In the genomic region with DNA sequence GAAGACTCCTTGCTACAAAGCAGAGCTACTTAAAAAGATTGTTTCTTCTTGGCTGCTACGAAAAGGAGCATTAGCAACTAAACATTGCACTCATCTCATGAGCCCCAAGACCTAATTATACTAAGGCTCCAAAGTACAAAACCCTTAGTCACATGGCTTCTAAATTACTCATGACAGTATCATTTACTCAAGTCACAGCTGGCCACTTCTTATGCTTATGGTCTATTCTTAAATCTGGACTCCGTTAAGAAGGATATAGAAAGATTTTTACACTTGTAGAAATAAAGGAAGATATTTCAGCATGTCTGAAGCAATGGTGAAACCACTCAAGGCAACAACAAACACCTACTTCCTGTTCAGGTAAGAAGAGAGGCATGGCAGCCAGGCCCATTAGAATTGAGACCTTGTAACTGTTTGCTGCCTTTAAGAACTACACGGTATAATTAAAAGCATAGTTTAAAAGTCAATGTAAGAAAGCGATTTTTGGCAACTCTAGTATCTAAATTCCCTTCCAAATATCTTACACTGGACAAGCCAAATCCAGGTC, we compare ENCODE assay signal across 13 cellular contexts. TPM values are rescaled to one million over a fixed set of nuclear protein-coding genes. Genes with fewer than 3 reads are reported as not detected.
DNase-seq lines count a peak whose midpoint lies in the region; ATAC-seq, FAIRE-seq and TF ChIP-seq lines count a peak whose summit lies in the region.
"Had no signal": no experiment of that assay in that cellular context is flagged by ENCODE, and none has a peak within 500 bp of the region (broad histone marks: within the 10 kb centered on the region; RNA-seq: fewer than 3 reads in every experiment).

No MANE protein-coding gene starts in this region.

- peaks cover 100% of the 10 kb centered on the region for H3K79me2 ChIP-seq in OCI-LY7 (ENCODE audit: insufficient read depth, low read depth, low read length)

- WGBS in aorta, 2 donors = 78 to 85% methylated on average over 4 of the region's 4 CpGs
- WGBS in pancreas, 2 donors = 95 to 96% methylated on average over 4 of the region's 4 CpGs

- intact Hi-C loops in OCI-LY7 (cut with micrococcal nuclease; ENCODE audit: unreplicated experiment) = loop anchor here (1.0 to 10.0 kb wide), 3 partner anchors 9 to 1123 kb away; a partner anchor contains a TSS
- intact Hi-C loops in aorta (cut with DNase I) = no loop called here
- intact Hi-C loops in pancreas (cut with DNase I) = no loop called here

- H3K27ac Mint-ChIP-seq in CD8-positive, alpha-beta memory T cell = peak overlapping the region; percentile 71 to 99 (median 96)
- peak overlapping the region; percentile 87 for H3K27ac Mint-ChIP-seq in memory B cell

- H3K4me2 ChIP-seq in OCI-LY7 (ENCODE audit: low read length) = peak overlapping the region; percentile 93

- no peaks in the 10 kb centered on the region for H3K27me3 ChIP-seq in CD8-positive, alpha-beta memory T cell (ENCODE audit: insufficient read depth, low read length, poor library complexity, severe bottlenecking)
- H3K27me3 ChIP-seq in aorta (ENCODE audit: control insufficient read depth in 1 of 2, insufficient read depth in 2 of 2, low read length in 1 of 2) = no peaks in the 10 kb centered on the region
- H3K27me3 ChIP-seq in pancreas = no peaks in the 10 kb centered on the region

- peak; percentile 24 for ATAC-seq in GM21528 (IDR thresholded peaks at IDR 0.05; ENCODE audit: low FRiP score, unreplicated experiment)
- no peak for ATAC-seq in memory B cell (ENCODE audit: low read depth)
- no peak for ATAC-seq in aorta (ENCODE audit: low FRiP score)
- ATAC-seq in pancreas = no peak
- ATAC-seq: right cardiac atrium had no signal

- no TSS peak for BruUV-seq in OCI-LY7 (replicated peaks; lab: Mats Ljungman, UMichigan)

- no peak overlapping the region for H3K27ac ChIP-seq in CD8-positive, alpha-beta memory T cell (ENCODE audit: low read depth, low read length)
- H3K27ac ChIP-seq in OCI-LY7 (ENCODE audit: low read depth, low read length, poor library complexity, severe bottlenecking) = peak overlapping the region; percentile 91
- H3K27ac ChIP-seq in aorta (ENCODE audit: low read depth in 1 of 2, low read length in 2 of 2) = no peak overlapping the region
- no peak overlapping the region for H3K27ac ChIP-seq in pancreas

- H3K4me1 ChIP-seq in CD8-positive, alpha-beta memory T cell (ENCODE audit: insufficient read depth, low read length) = peaks cover 99% of the 10 kb centered on the region
- H3K4me1 ChIP-seq in OCI-LY7 (ENCODE audit: insufficient read depth, low read length, poor library complexity, severe bottlenecking) = peaks cover 91% of the 10 kb centered on the region
- H3K4me1 ChIP-seq in aorta (ENCODE audit: control insufficient read depth in 1 of 2, insufficient read depth in 2 of 2, low read length in 2 of 2) = peaks cover 7 to 16% of the 10 kb centered on the region in 2 donors
- no peaks in the 10 kb centered on the region for H3K4me1 ChIP-seq in pancreas
- H3K4me1 ChIP-seq: HAP-1 had no signal

- peak overlapping the region; percentile 48 to 83 (median 72) for H3K4me3 Mint-ChIP-seq in CD8-positive, alpha-beta memory T cell
- H3K4me3 Mint-ChIP-seq in memory B cell = peak overlapping the region; percentile 53

- H3K9me3 ChIP-seq in CD8-positive, alpha-beta memory T cell (ENCODE audit: low read length) = no peaks in the 10 kb centered on the region
- H3K9me3 ChIP-seq in OCI-LY7 (ENCODE audit: low read length) (no peaks in the 10 kb centered on the region), aorta (ENCODE audit: control insufficient read depth, low read length) (no peaks in the 10 kb centered on the region), pancreas (no peaks in the 10 kb centered on the region)
- H3K9me3 ChIP-seq: HAP-1 had no signal

- peaks cover 94 to 100% (median 99%) of the 10 kb centered on the region in 3 donors for H3K4me1 Mint-ChIP-seq in CD8-positive, alpha-beta memory T cell
- H3K4me1 Mint-ChIP-seq in memory B cell = peaks cover 71% of the 10 kb centered on the region

- FAIRE-seq in pancreas (lab: Jason Lieb, UNC) (no peak), HTR-8/SVneo (lab: Jason Lieb, UNC) (no peak)
- FAIRE-seq: D721Med had no signal

- H3K4me3 ChIP-seq in CD8-positive, alpha-beta memory T cell (ENCODE audit: low read length) = peak overlapping the region; percentile 19
- H3K4me3 ChIP-seq in OCI-LY7 (ENCODE audit: low read depth, low read length, poor library complexity, severe bottlenecking) = peak overlapping the region; percentile 51
- no peak overlapping the region for H3K4me3 ChIP-seq in aorta (ENCODE audit: low read length in 2 of 2)
- no peak overlapping the region for H3K4me3 ChIP-seq in pancreas
- H3K4me3 ChIP-seq: HAP-1 had no signal

- H3K36me3 ChIP-seq in CD8-positive, alpha-beta memory T cell (ENCODE audit: insufficient read depth, low read length) = peaks cover 6% of the 10 kb centered on the region
- peaks cover 23% of the 10 kb centered on the region for H3K36me3 ChIP-seq in OCI-LY7 (ENCODE audit: insufficient read depth, low read length)
- peaks cover 0 to 2% of the 10 kb centered on the region in 2 donors for H3K36me3 ChIP-seq in aorta (ENCODE audit: control insufficient read depth in 1 of 2, insufficient read depth in 2 of 2, low read length in 1 of 2)
- no peaks in the 10 kb centered on the region for H3K36me3 ChIP-seq in pancreas
- H3K36me3 ChIP-seq: HAP-1 had no signal

- no peak for DNase-seq in CD8-positive, alpha-beta memory T cell
- DNase-seq in OCI-LY7 (ENCODE audit: low spot score) = peak; percentile 43
- DNase-seq in memory B cell (ENCODE audit: low spot score in 2 of 2) = no peak
- DNase-seq in erythroblast (lab: John Stamatoyannopoulos, UW) = no peak
- DNase-seq in aorta = no peak
- no peak for DNase-seq in pancreas
- no peak for DNase-seq in HTR-8/SVneo (ENCODE audit: insufficient read length, low spot score)
- DNase-seq: activated CD4-positive, alpha-beta T cell treated with anti-CD3 and anti-CD28 coated beads, Interleukin-2, amount 50 U/mL, for 1 hour; NCI-H2081; right cardiac atrium had no signal

- CTCF ChIA-PET in CD8-positive, alpha-beta memory T cell (lab: Charles Lee) = interaction anchor here (0.8 to 2.9 kb wide), 6 partner anchors 11 to 185 kb away, joined by 3 to 17 read pairs (median 3); a partner anchor contains a TSS
- CTCF ChIA-PET in OCI-LY7 (lab: Charles Lee; ENCODE audit: unreplicated experiment) = no interaction called here

- H4K20me1 ChIP-seq in OCI-LY7 (ENCODE audit: insufficient read depth, low read length) = no peaks in the 10 kb centered on the region

- POLR2A ChIA-PET in CD8-positive, alpha-beta memory T cell (lab: Charles Lee) = interaction anchor here (0.6 to 2.6 kb wide), 4 partner anchors 11 to 60 kb away, joined by 3 to 19 read pairs (median 4); a partner anchor contains a TSS
- POLR2A ChIA-PET in OCI-LY7 (lab: Charles Lee) = interaction anchor here (0.6 to 6.7 kb wide), 13 partner anchors 9 to 1064 kb away, joined by 3 to 128 read pairs (median 4); a partner anchor contains a TSS

- no peak overlapping the region; the same call in 1 of the 2 replicates for H2AFZ ChIP-seq in OCI-LY7 (ENCODE audit: low read length)

- peaks cover 0 to 6% (median 0%) of the 10 kb centered on the region in 5 donors for H3K9me3 Mint-ChIP-seq in CD8-positive, alpha-beta memory T cell
- no peaks in the 10 kb centered on the region for H3K9me3 Mint-ChIP-seq in memory B cell

- TF ChIP-seq CTCF in OCI-LY7 (conservative IDR thresholded peaks at IDR 0.05; ENCODE audit: low read length) = no peak
- TF ChIP-seq CTCF in pancreas (IDR thresholded peaks at IDR 0.05) = no peak

- no peak for TF ChIP-seq POLR2A in erythroblast (IDR thresholded peaks at IDR 0.05; ENCODE audit: low read length)

- H3K36me3 Mint-ChIP-seq in CD8-positive, alpha-beta memory T cell = peaks cover 21 to 63% (median 39%) of the 10 kb centered on the region in 3 donors
- peaks cover 35% of the 10 kb centered on the region for H3K36me3 Mint-ChIP-seq in memory B cell

- no peaks in the 10 kb centered on the region for H3K9me2 ChIP-seq in OCI-LY7 (ENCODE audit: insufficient read depth, low read length)

- no peaks in the 10 kb centered on the region for H3K27me3 Mint-ChIP-seq in CD8-positive, alpha-beta memory T cell
- H3K27me3 Mint-ChIP-seq in memory B cell = no peaks in the 10 kb centered on the region

RNA-seq across cellular contexts. Expression of a gene that starts 12.7 kb away (rescaled TPM):
- total RNA-seq in CD8-positive, alpha-beta memory T cell = 100 to 1,000 TPM; 142 to 150 TPM
- polyA plus RNA-seq in CD8-positive, alpha-beta memory T cell = 90.1 TPM
- total RNA-seq in OCI-LY7 (2014; rRNA removed; shearing (Covaris generic)) = 70.3 and 73.7 TPM in 2 replicates
- total RNA-seq in OCI-LY7 (2022) (69.4 and 86.6 TPM in 2 replicates), aorta (10 to 100 TPM; 53.3 to 62.6 TPM), pancreas (10 to 100 TPM in 1 of 6 donors, 1 to 10 TPM in 5; 6.9 to 12.5 (median 8.5) TPM)
- polyA plus RNA-seq in aorta (10 to 100 TPM in 1 of 2 donors, 1 to 10 TPM in 1; 4.5 to 14.4 TPM), pancreas (1 to 10 TPM; 1.9 to 2.6 TPM)

Comparison
In these comparisons a context has a peak if more than half of its experiments do, and no peak if none do; other contexts are left out.
1. H3K4me3 ChIP-seq: peak in CD8-positive, alpha-beta memory T cell (single experiment) and OCI-LY7 (single experiment); none in aorta (0 of 2) and pancreas (0 of 4).
2. RNA of a gene that starts 12.7 kb away (total RNA-seq): 142 to 150 TPM in CD8-positive, alpha-beta memory T cell, 69.4 to 86.6 TPM in OCI-LY7 and 53.3 to 62.6 TPM in aorta; 6.9 to 12.5 TPM in pancreas; every median in the first group is over 4 times any median in the second.